In genomic region chr11:67468509-67468834, GRCh38 we compare ENCODE assay signal across 9 cellular contexts. TPM values are rescaled to one million over a fixed set of nuclear protein-coding genes. Genes with fewer than 3 reads are reported as not detected.
DNase-seq lines count a peak whose midpoint lies in the region; ATAC-seq, FAIRE-seq and TF ChIP-seq lines count a peak whose summit lies in the region.
"Had no signal": no experiment of that assay in that cellular context is flagged by ENCODE, and none has a peak within 500 bp of the region (broad histone marks: within the 10 kb centered on the region; RNA-seq: fewer than 3 reads in every experiment).

No MANE protein-coding gene starts in this region.

- H3K27me3 ChIP-seq in Loucy (ENCODE audit: insufficient read depth, low read length, poor library complexity, severe bottlenecking): no peaks in the 10 kb centered on the region
- H3K27me3 ChIP-seq in naive thymus-derived CD4-positive, alpha-beta T cell (ENCODE audit: control insufficient read depth in 2 of 2, insufficient read depth in 2 of 2, low read length in 2 of 2): no peaks in the 10 kb centered on the region

- CTCF ChIA-PET in naive thymus-derived CD4-positive, alpha-beta T cell (lab: Charles Lee): interaction anchor here (0.8 to 2.8 kb wide), 10 partner anchors 13 to 81 kb away, joined by 3 to 11 read pairs (median 6); partner anchors contain the start of genes AIP, PPP1CA, PTPRCAP and TBC1D10C

- peak overlapping the region; percentile 77 for H3K27ac Mint-ChIP-seq in chondrocyte (ENCODE audit: unreplicated experiment)
- peak overlapping the region; percentile 77 to 97 (median 88) for H3K27ac Mint-ChIP-seq in naive thymus-derived CD4-positive, alpha-beta T cell

- FAIRE-seq in frontal cortex (lab: Jason Lieb, UNC): no peak
- FAIRE-seq: TTC549 had no signal

- no peaks in the 10 kb centered on the region for H3K9me3 Mint-ChIP-seq in chondrocyte (ENCODE audit: low read depth)
- H3K9me3 Mint-ChIP-seq in naive thymus-derived CD4-positive, alpha-beta T cell: no peaks in the 10 kb centered on the region

- H3K27me3 Mint-ChIP-seq in chondrocyte (ENCODE audit: low read depth): no peaks in the 10 kb centered on the region
- peaks cover 0 to 6% (median 0%) of the 10 kb centered on the region in 5 donors for H3K27me3 Mint-ChIP-seq in naive thymus-derived CD4-positive, alpha-beta T cell

- no peaks in the 10 kb centered on the region for H3K9me2 ChIP-seq in Loucy (replicated peaks; ENCODE audit: low read depth, low read length)

- peaks cover 41% of the 10 kb centered on the region for H3K79me2 ChIP-seq in Loucy (ENCODE audit: insufficient read depth, low read length)

- intact Hi-C loops in naive thymus-derived CD4-positive, alpha-beta T cell (cut with micrococcal nuclease): no loop called here

- H2AFZ ChIP-seq in Loucy (ENCODE audit: low read length): no peak overlapping the region; the same call in 1 of the 2 replicates

- H3K36me3 Mint-ChIP-seq in chondrocyte (ENCODE audit: low read depth): no peaks in the 10 kb centered on the region
- H3K36me3 Mint-ChIP-seq in naive thymus-derived CD4-positive, alpha-beta T cell: peaks cover 0 to 9% (median 0%) of the 10 kb centered on the region in 5 donors

- H3K4me2 ChIP-seq in Loucy (ENCODE audit: low read depth, low read length, poor library complexity, severe bottlenecking): peak overlapping the region; percentile 97

- peak; percentile 6 for ATAC-seq in GM18867 (IDR thresholded peaks at IDR 0.05; ENCODE audit: unreplicated experiment)
- no peak for ATAC-seq in naive thymus-derived CD4-positive, alpha-beta T cell
- no peak for ATAC-seq in GM21825 (IDR thresholded peaks at IDR 0.05; ENCODE audit: unreplicated experiment)

- no peak for TF ChIP-seq CTCF in Loucy (conservative IDR thresholded peaks at IDR 0.05; ENCODE audit: low read length)
- TF ChIP-seq CTCF in chondrocyte (IDR thresholded peaks at IDR 0.05): no peak

- H3K4me1 Mint-ChIP-seq in chondrocyte (ENCODE audit: low read depth): peaks cover 31% of the 10 kb centered on the region
- H3K4me1 Mint-ChIP-seq in naive thymus-derived CD4-positive, alpha-beta T cell: peaks cover 23 to 44% (median 29%) of the 10 kb centered on the region in 7 donors

- no peaks in the 10 kb centered on the region for H4K20me1 ChIP-seq in Loucy (ENCODE audit: insufficient read depth, low read length, poor library complexity, severe bottlenecking)

- peak overlapping the region; percentile 96 for H3K9ac ChIP-seq in Loucy (ENCODE audit: low read depth, low read length, poor library complexity, severe bottlenecking)

- DNase-seq in chondrocyte (ENCODE audit: low spot score) (no peak), DMS79 (lab: John Stamatoyannopoulos, UW) (no peak), OCI-M1 (lab: John Stamatoyannopoulos, UW) (no peak), frontal cortex (ENCODE audit: low spot score in 2 of 2) (no peak)
- peak in 2 of 9 donors; percentile 17 to 20 for DNase-seq in naive thymus-derived CD4-positive, alpha-beta T cell

- H3K27ac ChIP-seq in naive thymus-derived CD4-positive, alpha-beta T cell (ENCODE audit: low read depth, low read length): peak overlapping the region; percentile 94

- H3K4me1 ChIP-seq in Loucy (ENCODE audit: insufficient read depth, low read length, poor library complexity, severe bottlenecking): peaks cover 47% of the 10 kb centered on the region
- H3K4me1 ChIP-seq in naive thymus-derived CD4-positive, alpha-beta T cell (ENCODE audit: control insufficient read depth in 2 of 2, insufficient read depth in 2 of 2, low read length in 2 of 2): peaks cover 20 to 42% of the 10 kb centered on the region in 2 donors

- H3K4me3 ChIP-seq in Loucy (ENCODE audit: low read length, poor library complexity, severe bottlenecking): peak overlapping the region; percentile 97
- H3K4me3 ChIP-seq in naive thymus-derived CD4-positive, alpha-beta T cell (ENCODE audit: low read length): peak overlapping the region; percentile 74

- peaks cover 4% of the 10 kb centered on the region; the same call in 1 of the 2 replicates for H3F3A ChIP-seq in Loucy (ENCODE audit: low read depth)

- no peaks in the 10 kb centered on the region for H3K36me3 ChIP-seq in Loucy (ENCODE audit: insufficient read depth, low read length)
- H3K36me3 ChIP-seq in naive thymus-derived CD4-positive, alpha-beta T cell (ENCODE audit: control insufficient read depth in 2 of 3, insufficient read depth in 3 of 3, low read length in 3 of 3): peaks cover 0 to 4% (median 0%) of the 10 kb centered on the region in 3 experiments

- H3K4me3 Mint-ChIP-seq in chondrocyte (ENCODE audit: unreplicated experiment): peak overlapping the region; percentile 84
- H3K4me3 Mint-ChIP-seq in naive thymus-derived CD4-positive, alpha-beta T cell: peak overlapping the region; percentile 87 to 95 (median 90)

- POLR2A ChIA-PET in naive thymus-derived CD4-positive, alpha-beta T cell (lab: Charles Lee): interaction anchor here (0.6 to 18.3 kb wide), 20 partner anchors 9 to 229 kb away, joined by 3 to 230 read pairs (median 11); partner anchors contain the start of genes AIP, CABP4, CARNS1 and CORO1B

- no peaks in the 10 kb centered on the region for H3K9me3 ChIP-seq in Loucy (ENCODE audit: insufficient read depth, low read depth, low read length)
- no peaks in the 10 kb centered on the region for H3K9me3 ChIP-seq in naive thymus-derived CD4-positive, alpha-beta T cell (ENCODE audit: control insufficient read depth in 2 of 3, low read length in 3 of 3)

RNA-seq across cellular contexts. Expression of gene TMEM134, which starts 0.6 kb away (rescaled TPM):
- 50.9 to 62.4 TPM (median 57.1 TPM) in 3 replicates for total RNA-seq in chondrocyte
- total RNA-seq in naive thymus-derived CD4-positive, alpha-beta T cell: 10 to 100 TPM; 52.4 to 94.6 (median 70.6) TPM
- 100 to 1,000 TPM; 131 to 143 TPM for polyA plus RNA-seq in naive thymus-derived CD4-positive, alpha-beta T cell
- 17.5 TPM for total RNA-seq in frontal cortex

RNA-seq across cellular contexts. Expression of gene CABP4, which starts 13.3 kb away (rescaled TPM):
- not detected in 3 replicates for total RNA-seq in chondrocyte
- 10 to 100 TPM in 2 of 5 experiments, 1 to 10 TPM in 3; 2.5 to 17.1 (median 3.4) TPM for total RNA-seq in naive thymus-derived CD4-positive, alpha-beta T cell
- polyA plus RNA-seq in naive thymus-derived CD4-positive, alpha-beta T cell: 1 to 10 TPM; 1.2 to 2.3 TPM
- total RNA-seq in frontal cortex: not detected

RNA-seq across cellular contexts. Expression of gene AIP, which starts 14.4 kb away (rescaled TPM):
- 53.6 to 58.8 TPM (median 54.3 TPM) in 3 replicates for total RNA-seq in chondrocyte
- total RNA-seq in naive thymus-derived CD4-positive, alpha-beta T cell: 100 to 1,000 TPM; 107 to 156 (median 137) TPM
- 100 to 1,000 TPM; 137 to 205 TPM for polyA plus RNA-seq in naive thymus-derived CD4-positive, alpha-beta T cell
- 89.3 TPM for total RNA-seq in frontal cortex

RNA-seq across cellular contexts. Expression of gene GPR152, which starts 15.9 kb away (rescaled TPM):
- total RNA-seq in chondrocyte (not detected in 3 replicates), frontal cortex (not detected)
- total RNA-seq in naive thymus-derived CD4-positive, alpha-beta T cell: not detected
- polyA plus RNA-seq in naive thymus-derived CD4-positive, alpha-beta T cell: 1 to 10 TPM; 1.4 to 1.5 TPM

RNA-seq across cellular contexts. Expression of gene CORO1B, which starts 25.2 kb away (rescaled TPM):
- 74.7 to 80.9 TPM (median 80.1 TPM) in 3 replicates for total RNA-seq in chondrocyte
- 100 to 1,000 TPM in 1 of 5 experiments, 10 to 100 TPM in 4; 15.6 to 311 (median 28.5) TPM for total RNA-seq in naive thymus-derived CD4-positive, alpha-beta T cell
- 10 to 100 TPM; 21.3 to 40.8 TPM for polyA plus RNA-seq in naive thymus-derived CD4-positive, alpha-beta T cell
- total RNA-seq in frontal cortex: 24.1 TPM
